ENCODE assay signal across 34 cellular contexts in genomic region chr12:83800022-83800421, GRCh38.
DNase-seq lines count a peak whose midpoint lies in the region; ATAC-seq, FAIRE-seq and TF ChIP-seq lines count a peak whose summit lies in the region.
"Had no signal": no experiment of that assay in that cellular context is flagged by ENCODE, and none has a peak within 500 bp of the region (broad histone marks: within the 10 kb centered on the region; RNA-seq: fewer than 3 reads in every experiment).

No MANE protein-coding gene starts in this region.

- BruUV-seq in endothelial cell of umbilical vein (replicated peaks; lab: Mats Ljungman, UMichigan) = no TSS peak

- FAIRE-seq in D721Med (lab: Jason Lieb, UNC) (peak; percentile 32), endothelial cell of umbilical vein (lab: Jason Lieb, UNC) (peak; percentile 21)
- FAIRE-seq: A204.1, A549 had no signal

- no peaks in the 10 kb centered on the region for H3K9me2 ChIP-seq in SU-DHL-6 (replicated peaks; ENCODE audit: insufficient read depth, low read length)
- H3K9me2 ChIP-seq in GM23248 (ENCODE audit: insufficient read depth) = no peaks in the 10 kb centered on the region

- CTCF ChIA-PET in endothelial cell of umbilical vein (lab: Charles Lee) (no interaction called here), RWPE1 (lab: Yijun Ruan, JAX) (no interaction called here)

- dilution Hi-C loops in endothelial cell of umbilical vein (cut with MboI; ENCODE audit: extremely low pct_ligation_motif_present, low sequenced_read_pairs) = no loop called here

- H3K9me1 ChIP-seq in endothelial cell of umbilical vein (replicated peaks; ENCODE audit: control insufficient read depth, extremely low read depth, insufficient read depth, low read length) = no peaks in the 10 kb centered on the region

- H3K4me1 ChIP-seq in endothelial cell of umbilical vein (ENCODE audit: control insufficient read depth, extremely low read depth, insufficient read depth, low read length) = no peaks in the 10 kb centered on the region
- H3K4me1 ChIP-seq in GM23248 (ENCODE audit: insufficient read depth) = no peaks in the 10 kb centered on the region
- no peaks in the 10 kb centered on the region for H3K4me1 ChIP-seq in foreskin keratinocyte
- H3K4me1 ChIP-seq: BE2C; BLaER1; BLaER1 treated with 17β-estradiol and CSF1 and Interleukin-3, amounts not matched to agents 10 nM and 100 nM; Caco-2 had no signal

- H3K4me2 ChIP-seq in SU-DHL-6 (ENCODE audit: low read depth, low read length, poor library complexity, severe bottlenecking) = no peak overlapping the region
- H3K4me2 ChIP-seq in endothelial cell of umbilical vein (ENCODE audit: insufficient read depth, low read length) = no peak overlapping the region
- H3K4me2 ChIP-seq in GM23248 (ENCODE audit: unreplicated experiment) = no peak overlapping the region
- H3K4me2 ChIP-seq: A549; BLaER1; BLaER1 treated with 17β-estradiol and CSF1 and Interleukin-3, amounts not matched to agents 10 nM and 100 nM had no signal

- intact Hi-C loops in endothelial cell of umbilical vein (cut with micrococcal nuclease) = no loop called here

- H3K9me3 ChIP-seq in SU-DHL-6 (ENCODE audit: insufficient read depth, low read length) = no peaks in the 10 kb centered on the region
- no peaks in the 10 kb centered on the region for H3K9me3 ChIP-seq in endothelial cell of umbilical vein (replicated peaks; ENCODE audit: control insufficient read depth, insufficient read depth, low read length)
- H3K9me3 ChIP-seq in GM23248 (ENCODE audit: low read depth) = no peaks in the 10 kb centered on the region
- H3K9me3 ChIP-seq: A549; BE2C; BLaER1; BLaER1 treated with 17β-estradiol and CSF1 and Interleukin-3, amounts not matched to agents 10 nM and 100 nM; Caco-2 had no signal

- no peaks in the 10 kb centered on the region for H4K20me1 ChIP-seq in SU-DHL-6 (ENCODE audit: low read depth, low read length)
- H4K20me1 ChIP-seq in endothelial cell of umbilical vein (replicated peaks; ENCODE audit: control insufficient read depth, extremely low read depth, insufficient read depth, low read length) = no peaks in the 10 kb centered on the region
- no peaks in the 10 kb centered on the region for H4K20me1 ChIP-seq in GM23248 (ENCODE audit: insufficient read depth)
- H4K20me1 ChIP-seq: BLaER1; BLaER1 treated with 17β-estradiol and CSF1 and Interleukin-3, amounts not matched to agents 10 nM and 100 nM had no signal

- TF ChIP-seq POLR2A in endothelial cell of umbilical vein (IDR thresholded peaks at IDR 0.05; ENCODE audit: low read depth, low read length) = no peak

- POLR2A ChIA-PET in endothelial cell of umbilical vein (lab: Charles Lee) = no interaction called here
- POLR2A ChIA-PET in RWPE1 (lab: Yijun Ruan, JAX; ENCODE audit: low non-redundant PET) = no interaction called here

- H3K9ac ChIP-seq in SU-DHL-6 (ENCODE audit: low read length) = no peak overlapping the region
- H3K9ac ChIP-seq in endothelial cell of umbilical vein (replicated peaks; ENCODE audit: extremely low read depth, insufficient read depth, low read length) = no peak overlapping the region
- no peak overlapping the region for H3K9ac ChIP-seq in GM23248
- H3K9ac ChIP-seq: BLaER1; BLaER1 treated with 17β-estradiol and CSF1 and Interleukin-3, amounts not matched to agents 10 nM and 100 nM had no signal

- no peak for DNase-seq in D721Med (ENCODE audit: insufficient read length, low spot score)
- no peak for DNase-seq in endothelial cell of umbilical vein (ENCODE audit: low read depth, low spot score)
- no peak for DNase-seq in left lobe of liver (ENCODE audit: low spot score)
- no peak for DNase-seq in RWPE1 (ENCODE audit: low spot score)
- no peak for DNase-seq in GM23248
- no peak for DNase-seq in foreskin keratinocyte
- DNase-seq in middle frontal gyrus (ENCODE audit: extremely low spot score, low spot score) = no peak
- DNase-seq: 8988T; ACHN; AML-193; BE2C; C1 segment of cervical spinal cord; Caco-2; Calu3; CD4-positive, alpha-beta memory T cell; CD4-positive, alpha-beta T cell; CD4-positive, CD25-positive, alpha-beta regulatory T cell; CD8-positive, alpha-beta memory T cell; CD8-positive, alpha-beta T cell; COR-L47; DMS 273 treated with DMSO at 0.1 percent for 48 hours; DMS153; DMS53; DMS79; DMS79 treated with DMSO at 0.1 percent for 48 hours; DND-41; EL had no signal

- H3K27ac ChIP-seq in SU-DHL-6 (ENCODE audit: low read depth, low read length) (no peak overlapping the region), endothelial cell of umbilical vein (ENCODE audit: insufficient read depth, low read depth, low read length) (no peak overlapping the region), RWPE1 (no peak overlapping the region), GM23248 (no peak overlapping the region), foreskin keratinocyte (no peak overlapping the region)
- H3K27ac ChIP-seq: 22Rv1; A549; BLaER1; BLaER1 treated with 17β-estradiol and CSF1 and Interleukin-3, amounts not matched to agents 10 nM and 100 nM; C4-2B had no signal

- H3K27me3 ChIP-seq in SU-DHL-6 (ENCODE audit: low read length) (no peaks in the 10 kb centered on the region), endothelial cell of umbilical vein (ENCODE audit: control insufficient read depth in 2 of 2, insufficient read depth in 2 of 2, low read length in 2 of 2) (no peaks in the 10 kb centered on the region), GM23248 (replicated peaks; ENCODE audit: insufficient read depth) (no peaks in the 10 kb centered on the region), foreskin keratinocyte (no peaks in the 10 kb centered on the region)
- H3K27me3 ChIP-seq: BE2C; BLaER1; BLaER1 treated with 17β-estradiol and CSF1 and Interleukin-3, amounts not matched to agents 10 nM and 100 nM had no signal

- in situ Hi-C loops in GM23248 (cut with MboI) = loop anchor here (25.0 kb wide), 1 partner anchor 1037 kb away; no protein-coding TSS in a partner anchor

- peak overlapping the region; percentile 93 for H2AFZ ChIP-seq in SU-DHL-6 (ENCODE audit: low read depth, low read length, severe bottlenecking)
- H2AFZ ChIP-seq in endothelial cell of umbilical vein (ENCODE audit: low read depth, low read length) = no peak overlapping the region
- H2AFZ ChIP-seq in GM23248 = no peak overlapping the region

- H3K79me2 ChIP-seq in SU-DHL-6 (ENCODE audit: insufficient read depth, low read length) (no peaks in the 10 kb centered on the region), endothelial cell of umbilical vein (ENCODE audit: control insufficient read depth, insufficient read depth, low read length) (no peaks in the 10 kb centered on the region), GM23248 (ENCODE audit: insufficient read depth) (no peaks in the 10 kb centered on the region)

- ATAC-seq in left lobe of liver = peak; percentile 62
- ATAC-seq in foreskin keratinocyte = no peak
- ATAC-seq: A549; CD8-positive, alpha-beta T cell had no signal

- no peak overlapping the region for H3K4me3 ChIP-seq in SU-DHL-6 (ENCODE audit: insufficient read depth, low read length, poor library complexity, severe bottlenecking)
- H3K4me3 ChIP-seq in endothelial cell of umbilical vein (replicated peaks in 1 of 3; ENCODE audit: insufficient read depth in 1 of 3, low read depth in 1 of 3, low read length in 3 of 3) = no peak overlapping the region
- H3K4me3 ChIP-seq in GM23248 = no peak overlapping the region
- H3K4me3 ChIP-seq: A549; BLaER1; BLaER1 treated with 17β-estradiol and CSF1 and Interleukin-3, amounts not matched to agents 10 nM and 100 nM had no signal

- 83 to 86% methylated on average over 2 of the region's 2 CpGs for WGBS in GM23248 (ENCODE audit: low coverage in 1 of 2, low lambda C conversion rate in 2 of 2, missing lambda C conversion rate in 2 of 2), 2 experiments

- H3F3A ChIP-seq in SU-DHL-6 (ENCODE audit: insufficient read depth) (no peaks in the 10 kb centered on the region), GM23248 (ENCODE audit: insufficient read depth) (no peaks in the 10 kb centered on the region)

- no peak for TF ChIP-seq CTCF in D721Med (IDR thresholded peaks at IDR 0.05; ENCODE audit: insufficient read depth, missing control alignments)
- TF ChIP-seq CTCF in SU-DHL-6 (IDR thresholded peaks at IDR 0.05; ENCODE audit: insufficient read depth, low read length, poor library complexity, severe bottlenecking) = no peak
- TF ChIP-seq CTCF in endothelial cell of umbilical vein (IDR thresholded peaks at IDR 0.05; ENCODE audit: extremely low read depth in 1 of 2, insufficient read depth in 1 of 2, low read depth in 1 of 2, low read length in 2 of 2) = no peak
- TF ChIP-seq CTCF in RWPE1 (conservative IDR thresholded peaks at IDR 0.05; ENCODE audit: low read depth) = no peak
- no peak for TF ChIP-seq CTCF in foreskin keratinocyte (conservative IDR thresholded peaks at IDR 0.05)

- H3K36me3 ChIP-seq in SU-DHL-6 (ENCODE audit: low read length) (no peaks in the 10 kb centered on the region), endothelial cell of umbilical vein (ENCODE audit: control insufficient read depth in 2 of 2, extremely low read depth in 1 of 2, insufficient read depth in 2 of 2, low read length in 2 of 2) (no peaks in the 10 kb centered on the region), GM23248 (ENCODE audit: low read depth) (no peaks in the 10 kb centered on the region)
- H3K36me3 ChIP-seq: BE2C; BLaER1; BLaER1 treated with 17β-estradiol and CSF1 and Interleukin-3, amounts not matched to agents 10 nM and 100 nM had no signal

TF ChIP-seq in endothelial cell of umbilical vein, 7 proteins besides CTCF, POLR2A, EP300 and RAD21:
- TF ChIP-seq GATA2 (IDR thresholded peaks at IDR 0.05; ENCODE audit: insufficient read depth, insufficient read length, low read depth, low read length) = no peak
- TF ChIP-seq POLR2AphosphoS5 (IDR thresholded peaks at IDR 0.05; ENCODE audit: insufficient read depth, low read depth, low read length) = no peak
TF ChIP-seq in endothelial cell of umbilical vein: peak in this region for 0.
